ENCODE assay signal across 1 cellular context in the genomic region with DNA sequence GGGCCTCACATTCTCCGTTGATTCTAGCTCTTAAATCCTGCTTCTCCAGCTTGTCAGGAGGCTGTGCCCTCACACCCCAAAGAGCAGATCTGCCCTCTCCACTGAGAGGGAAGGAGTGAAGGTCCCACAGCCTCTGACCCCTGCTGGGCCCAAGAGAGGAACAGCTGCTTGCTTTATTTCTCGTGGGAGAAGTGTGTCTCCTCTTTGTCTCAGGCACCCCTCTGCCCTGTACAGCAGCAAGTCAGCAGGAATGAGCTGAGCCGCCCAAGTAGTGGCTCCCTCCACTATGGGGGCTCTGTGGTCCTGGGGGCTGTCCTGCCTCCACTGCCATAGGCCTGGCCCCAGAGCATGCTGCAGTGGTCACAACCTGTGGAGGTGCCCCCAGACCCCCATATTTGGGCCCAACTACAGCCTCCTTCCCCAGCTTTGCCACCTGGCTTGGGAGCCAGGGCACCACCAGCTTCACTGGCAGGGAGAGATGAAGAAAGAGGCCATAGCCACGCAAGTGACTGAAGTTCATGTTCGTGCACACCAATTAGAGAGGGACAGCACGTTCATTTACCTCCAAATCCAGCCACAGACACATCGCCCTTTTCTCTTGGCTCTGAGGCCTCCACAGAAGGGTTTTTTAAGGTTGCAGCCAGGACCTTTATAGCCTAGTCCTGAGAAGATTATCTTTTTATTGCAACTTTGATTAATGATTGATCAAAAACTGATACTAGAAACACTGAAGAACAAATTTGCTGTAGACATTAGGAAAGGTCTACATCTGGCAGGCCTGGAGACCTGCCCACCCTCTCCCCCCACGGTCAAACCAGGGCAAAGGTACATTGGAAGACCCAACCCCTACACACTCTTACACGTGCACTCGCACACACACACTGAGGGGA.
TF ChIP-seq lines count a peak whose summit lies in the region.

No MANE protein-coding gene starts in this region.

TF ChIP-seq in SK-N-SH treated with all-trans-retinoic acid at 6 μM for 48 hours, 23 proteins besides CTCF, POLR2A, EP300 and RAD21 (continued from another document):
- TF ChIP-seq, protein P1, sequence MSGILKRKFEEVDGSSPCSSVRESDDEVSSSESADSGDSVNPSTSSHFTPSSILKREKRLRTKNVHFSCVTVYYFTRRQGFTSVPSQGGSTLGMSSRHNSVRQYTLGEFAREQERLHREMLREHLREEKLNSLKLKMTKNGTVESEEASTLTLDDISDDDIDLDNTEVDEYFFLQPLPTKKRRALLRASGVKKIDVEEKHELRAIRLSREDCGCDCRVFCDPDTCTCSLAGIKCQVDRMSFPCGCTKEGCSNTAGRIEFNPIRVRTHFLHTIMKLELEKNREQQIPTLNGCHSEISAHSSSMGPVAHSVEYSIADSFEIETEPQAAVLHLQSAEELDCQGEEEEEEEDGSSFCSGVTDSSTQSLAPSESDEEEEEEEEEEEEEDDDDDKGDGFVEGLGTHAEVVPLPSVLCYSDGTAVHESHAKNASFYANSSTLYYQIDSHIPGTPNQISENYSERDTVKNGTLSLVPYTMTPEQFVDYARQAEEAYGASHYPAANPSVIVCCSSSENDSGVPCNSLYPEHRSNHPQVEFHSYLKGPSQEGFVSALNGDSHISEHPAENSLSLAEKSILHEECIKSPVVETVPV (CRISPR knock-in tag; IDR thresholded peaks at IDR 0.05) = no peak
- no peak for TF ChIP-seq ZNF70 (CRISPR knock-in tag; IDR thresholded peaks at IDR 0.05)
- TF ChIP-seq, protein P2, sequence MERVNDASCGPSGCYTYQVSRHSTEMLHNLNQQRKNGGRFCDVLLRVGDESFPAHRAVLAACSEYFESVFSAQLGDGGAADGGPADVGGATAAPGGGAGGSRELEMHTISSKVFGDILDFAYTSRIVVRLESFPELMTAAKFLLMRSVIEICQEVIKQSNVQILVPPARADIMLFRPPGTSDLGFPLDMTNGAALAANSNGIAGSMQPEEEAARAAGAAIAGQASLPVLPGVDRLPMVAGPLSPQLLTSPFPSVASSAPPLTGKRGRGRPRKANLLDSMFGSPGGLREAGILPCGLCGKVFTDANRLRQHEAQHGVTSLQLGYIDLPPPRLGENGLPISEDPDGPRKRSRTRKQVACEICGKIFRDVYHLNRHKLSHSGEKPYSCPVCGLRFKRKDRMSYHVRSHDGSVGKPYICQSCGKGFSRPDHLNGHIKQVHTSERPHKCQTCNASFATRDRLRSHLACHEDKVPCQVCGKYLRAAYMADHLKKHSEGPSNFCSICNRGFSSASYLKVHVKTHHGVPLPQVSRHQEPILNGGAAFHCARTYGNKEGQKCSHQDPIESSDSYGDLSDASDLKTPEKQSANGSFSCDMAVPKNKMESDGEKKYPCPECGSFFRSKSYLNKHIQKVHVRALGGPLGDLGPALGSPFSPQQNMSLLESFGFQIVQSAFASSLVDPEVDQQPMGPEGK (CRISPR knock-in tag; IDR thresholded peaks at IDR 0.05; ENCODE audit: borderline replicate concordance) = no peak
- TF ChIP-seq, protein P3, sequence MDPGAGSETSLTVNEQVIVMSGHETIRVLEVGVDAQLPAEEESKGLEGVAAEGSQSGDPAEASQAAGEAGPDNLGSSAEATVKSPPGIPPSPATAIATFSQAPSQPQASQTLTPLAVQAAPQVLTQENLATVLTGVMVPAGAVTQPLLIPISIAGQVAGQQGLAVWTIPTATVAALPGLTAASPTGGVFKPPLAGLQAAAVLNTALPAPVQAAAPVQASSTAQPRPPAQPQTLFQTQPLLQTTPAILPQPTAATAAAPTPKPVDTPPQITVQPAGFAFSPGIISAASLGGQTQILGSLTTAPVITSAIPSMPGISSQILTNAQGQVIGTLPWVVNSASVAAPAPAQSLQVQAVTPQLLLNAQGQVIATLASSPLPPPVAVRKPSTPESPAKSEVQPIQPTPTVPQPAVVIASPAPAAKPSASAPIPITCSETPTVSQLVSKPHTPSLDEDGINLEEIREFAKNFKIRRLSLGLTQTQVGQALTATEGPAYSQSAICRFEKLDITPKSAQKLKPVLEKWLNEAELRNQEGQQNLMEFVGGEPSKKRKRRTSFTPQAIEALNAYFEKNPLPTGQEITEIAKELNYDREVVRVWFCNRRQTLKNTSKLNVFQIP (CRISPR knock-in tag; IDR thresholded peaks at IDR 0.05; ENCODE audit: borderline replicate concordance, low read depth) = no peak
TF ChIP-seq in SK-N-SH treated with all-trans-retinoic acid at 6 μM for 48 hours: peak in this region for 0.
